In genomic region chr17:1055751-1056645, GRCh38 we compare ENCODE assay signal across 8 cellular contexts. TPM values are rescaled to one million over a fixed set of nuclear protein-coding genes. Genes with fewer than 3 reads are reported as not detected.
DNase-seq lines count a peak whose midpoint lies in the region; ATAC-seq and TF ChIP-seq lines count a peak whose summit lies in the region.

No MANE protein-coding gene starts in this region.

- no peaks in the 10 kb centered on the region for H3K27me3 ChIP-seq in H7 (ENCODE audit: control insufficient read depth, insufficient read depth, low read length)

- H3K9me3 Mint-ChIP-seq in MCF 10A (ENCODE audit: unreplicated experiment) = no peaks in the 10 kb centered on the region

- H3K36me3 ChIP-seq in H7 (replicated peaks; ENCODE audit: control insufficient read depth, insufficient read depth, low read length) = peaks cover 4% of the 10 kb centered on the region

- H3K9me3 ChIP-seq in T-helper 17 cell (ENCODE audit: control insufficient read depth, low read length, poor library complexity, severe bottlenecking) = no peaks in the 10 kb centered on the region

- DNase-seq in AG09319 (ENCODE audit: extremely low read depth, low read depth) (peak; percentile 10), H7 (peak; percentile 97), T-helper 17 cell (peak in 1 of 3 donors; percentile 28), MCF 10A (ENCODE audit: unreplicated experiment) (peak; percentile 51), islet precursor cell (peak; percentile 92), NCI-H510A treated with DMSO at 0.1 percent for 48 hours (lab: John Stamatoyannopoulos, UW) (no peak)
- peak; percentile 51 to 53 for DNase-seq in stimulated activated CD4-positive, alpha-beta T cell treated with anti-CD3 and anti-CD28 coated beads, Interleukin-2, amount 100 ng/mL, for 24 hours

- H3K27me3 Mint-ChIP-seq in T-helper 17 cell (no peaks in the 10 kb centered on the region), MCF 10A (ENCODE audit: insufficient read depth, unreplicated experiment) (no peaks in the 10 kb centered on the region)

- peaks cover 3% of the 10 kb centered on the region for H3K4me1 Mint-ChIP-seq in T-helper 17 cell
- peaks cover 8% of the 10 kb centered on the region for H3K4me1 Mint-ChIP-seq in MCF 10A (ENCODE audit: insufficient read depth, unreplicated experiment)

- intact Hi-C loops in MCF 10A (cut with micrococcal nuclease) = loop anchor here (2.0 kb wide), 1 partner anchor 57 kb away; no protein-coding TSS in a partner anchor

- peak; percentile 65 for ATAC-seq in T-helper 17 cell
- ATAC-seq in HG02798 (IDR thresholded peaks at IDR 0.05; ENCODE audit: poor library complexity, unreplicated experiment) = no peak

- CTCF ChIA-PET in MCF 10A (lab: Yijun Ruan, JAX) = interaction anchor here (0.5 to 2.3 kb wide), 27 partner anchors 9 to 1350 kb away, joined by 3 to 28 read pairs (median 4); partner anchors contain the start of gene TIMM22

- H3K4me3 Mint-ChIP-seq in T-helper 17 cell = no peak overlapping the region
- no peak overlapping the region for H3K4me3 Mint-ChIP-seq in MCF 10A (ENCODE audit: unreplicated experiment)

- H3K4me3 ChIP-seq in H7 (ENCODE audit: insufficient read depth, low read depth, low read length) = no peak overlapping the region

- BruUV-seq in MCF 10A (replicated peaks; lab: Mats Ljungman, UMichigan) = no TSS peak

- H3K36me3 Mint-ChIP-seq in T-helper 17 cell (ENCODE audit: low read depth) = peaks cover 5% of the 10 kb centered on the region
- H3K36me3 Mint-ChIP-seq in MCF 10A (ENCODE audit: insufficient read depth, unreplicated experiment) = peaks cover 36% of the 10 kb centered on the region

- POLR2A ChIA-PET in MCF 10A (lab: Yijun Ruan, JAX) = interaction anchor here (0.5 to 1.2 kb wide), 4 partner anchors 59 to 826 kb away, joined by 3 to 4 read pairs (median 3); partner anchors contain the start of gene TIMM22

- H3K27ac Mint-ChIP-seq in T-helper 17 cell = no peak overlapping the region
- H3K27ac Mint-ChIP-seq in MCF 10A (ENCODE audit: low read depth, unreplicated experiment) = no peak overlapping the region

- TF ChIP-seq CTCF in AG09319 (IDR thresholded peaks at IDR 0.05; ENCODE audit: low read depth, low read length) (peak; percentile 57), MCF 10A (IDR thresholded peaks at IDR 0.05; ENCODE audit: unreplicated experiment) (peak; percentile 63)

RNA-seq across cellular contexts. Expression of gene TIMM22, which starts 59.1 kb away (rescaled TPM):
- 20.8 and 31.0 TPM in 2 replicates for total RNA-seq in H7 (2014; rRNA removed; shearing (Covaris generic))
- total RNA-seq in T-helper 17 cell (1 to 10 TPM; 7.4 to 8.3 TPM), MCF 10A (2022) (16.6 and 18.5 TPM in 2 replicates)
